24 cellular contexts compared by ENCODE assay signal in genomic region chr10:48266528-48266927, GRCh38. TPM values are rescaled to one million over a fixed set of nuclear protein-coding genes. Genes with fewer than 3 reads are reported as not detected.
A peak's percentile ranks its signal among the peaks of the same experiment; 100 is the strongest.
DNase-seq lines count a peak whose midpoint lies in the region; ATAC-seq, FAIRE-seq and TF ChIP-seq lines count a peak whose summit lies in the region.
"Had no signal": no experiment of that assay in that cellular context is flagged by ENCODE, and none has a peak within 500 bp of the region (broad histone marks: within the 10 kb centered on the region; RNA-seq: fewer than 3 reads in every experiment).

No MANE protein-coding gene starts in this region.

- peaks cover 0 to 8% of the 10 kb centered on the region in 2 donors for H3K27me3 Mint-ChIP-seq in CD4-positive, alpha-beta memory T cell

- peak; percentile 33 for FAIRE-seq in HTR-8/SVneo (lab: Jason Lieb, UNC)
- FAIRE-seq: GM19239, H54 had no signal

- no peaks in the 10 kb centered on the region for H3K4me1 Mint-ChIP-seq in CD4-positive, alpha-beta memory T cell
- H3K4me1 Mint-ChIP-seq: neural crest cell had no signal

- peaks cover 13% of the 10 kb centered on the region for H3K9me3 ChIP-seq in left ventricle myocardium inferior (replicated peaks)
- H3K9me3 ChIP-seq in CD4-positive, alpha-beta memory T cell (ENCODE audit: control insufficient read depth in 1 of 2, low read length in 2 of 2): no peaks in the 10 kb centered on the region
- H3K9me3 ChIP-seq: psoas muscle, thoracic aorta had no signal

- ATAC-seq in left cardiac atrium: peak in 1 of 2 donors; percentile 69
- peak; percentile 53 for ATAC-seq in GM18907 (IDR thresholded peaks at IDR 0.05; ENCODE audit: unreplicated experiment)
- ATAC-seq in stimulated activated naive CD8-positive, alpha-beta T cell treated with anti-CD3 and anti-CD28 coated beads, Interleukin-15, Interleukin-2, amounts not matched to agents 100 U/mL and 50 U/mL, for 24 hours: peak; percentile 91
- ATAC-seq in GM21390 (IDR thresholded peaks at IDR 0.05; ENCODE audit: unreplicated experiment): no peak
- ATAC-seq: CD8-positive, alpha-beta T cell; esophagus mucosa; left colon; PC-3; psoas muscle had no signal

- no peak overlapping the region for H3K4me3 ChIP-seq in left ventricle myocardium inferior
- H3K4me3 ChIP-seq in CD4-positive, alpha-beta memory T cell (ENCODE audit: low read length in 2 of 2): no peak overlapping the region
- H3K4me3 ChIP-seq: psoas muscle, thoracic aorta had no signal

- H3K4me3 Mint-ChIP-seq in CD4-positive, alpha-beta memory T cell: no peak overlapping the region
- H3K4me3 Mint-ChIP-seq: activated naive CD4-positive, alpha-beta T cell treated with anti-CD3 and anti-CD28 coated beads for 36 hours; CD8-positive, alpha-beta T cell; neural crest cell had no signal

- POLR2A ChIA-PET in CD4-positive, alpha-beta memory T cell (lab: Charles Lee; ENCODE audit: partially characterized antibody): no interaction called here

- CTCF ChIA-PET in CD4-positive, alpha-beta memory T cell (lab: Charles Lee; ENCODE audit: partially characterized antibody): no interaction called here

- H3K9me3 Mint-ChIP-seq in CD4-positive, alpha-beta memory T cell: peaks cover 0 to 4% (median 0%) of the 10 kb centered on the region in 8 donors
- H3K9me3 Mint-ChIP-seq: CD8-positive, alpha-beta T cell had no signal

- H3K27ac ChIP-seq in left ventricle myocardium inferior (replicated peaks): no peak overlapping the region
- H3K27ac ChIP-seq in CD4-positive, alpha-beta memory T cell (ENCODE audit: low read depth, low read length): no peak overlapping the region
- H3K27ac ChIP-seq: psoas muscle, thoracic aorta had no signal

- H3K36me3 Mint-ChIP-seq in CD4-positive, alpha-beta memory T cell: no peaks in the 10 kb centered on the region
- H3K36me3 Mint-ChIP-seq: CD8-positive, alpha-beta T cell had no signal

- TF ChIP-seq CTCF in left ventricle myocardium inferior (IDR thresholded peaks at IDR 0.05; ENCODE audit: borderline replicate concordance): no peak

- no peaks in the 10 kb centered on the region for H3K36me3 ChIP-seq in left ventricle myocardium inferior
- no peaks in the 10 kb centered on the region for H3K36me3 ChIP-seq in CD4-positive, alpha-beta memory T cell (ENCODE audit: insufficient read depth, low read length)
- H3K36me3 ChIP-seq: thoracic aorta had no signal

- H3K4me1 ChIP-seq in left ventricle myocardium inferior: no peaks in the 10 kb centered on the region
- H3K4me1 ChIP-seq in CD4-positive, alpha-beta memory T cell (ENCODE audit: insufficient read depth, low read length): no peaks in the 10 kb centered on the region
- H3K4me1 ChIP-seq: psoas muscle had no signal

- intact Hi-C loops in left cardiac atrium (cut with DNase I): no loop called here
- intact Hi-C loops in left ventricle myocardium inferior (cut with micrococcal nuclease): no loop called here
- intact Hi-C loops in CD4-positive, alpha-beta memory T cell (cut with micrococcal nuclease): no loop called here

- peak; percentile 39 for DNase-seq in left cardiac atrium
- DNase-seq in left ventricle myocardium inferior: no peak
- no peak for DNase-seq in HTR-8/SVneo (ENCODE audit: insufficient read length, low spot score)
- no peak for DNase-seq in stimulated activated naive CD8-positive, alpha-beta T cell treated with anti-CD3 and anti-CD28 coated beads, Interleukin-15, Interleukin-2, amounts not matched to agents 100 U/mL and 50 U/mL, for 24 hours
- DNase-seq in CD4-positive, alpha-beta memory T cell: no peak
- DNase-seq: activated naive CD4-positive, alpha-beta T cell treated with anti-CD3 and anti-CD28 coated beads for 36 hours; cerebellar nuclear complex; KBM-7; left colon; midbrain; NCI-H1930; NCI-H226; PC-3; psoas muscle had no signal

- H3K27me3 ChIP-seq in left ventricle myocardium inferior (ENCODE audit: low read depth): no peaks in the 10 kb centered on the region
- no peaks in the 10 kb centered on the region for H3K27me3 ChIP-seq in CD4-positive, alpha-beta memory T cell (ENCODE audit: insufficient read depth, low read length)

- H3K27ac Mint-ChIP-seq in CD4-positive, alpha-beta memory T cell: no peak overlapping the region
- H3K27ac Mint-ChIP-seq: activated naive CD4-positive, alpha-beta T cell treated with anti-CD3 and anti-CD28 coated beads for 36 hours; CD8-positive, alpha-beta T cell had no signal

RNA-seq across cellular contexts. Expression of gene FRMPD2, which starts 8.0 kb away (rescaled TPM):
- 1 to 10 TPM; 6.0 to 7.7 TPM for total RNA-seq in left cardiac atrium
- total RNA-seq in left ventricle myocardium inferior: 0.38 TPM
- total RNA-seq in CD4-positive, alpha-beta memory T cell: not detected
- not detected for polyA plus RNA-seq in CD4-positive, alpha-beta memory T cell
- total RNA-seq: activated naive CD4-positive, alpha-beta T cell treated with anti-CD3 and anti-CD28 coated beads for 36 hours; CD8-positive, alpha-beta T cell; esophagus mucosa; psoas muscle; skeletal muscle tissue; T-helper 1 cell treated with Interleukin-12 subunit alpha and Interleukin-12 subunit beta and Interleukin-4 antibody, amounts not matched to agents 30 ng/mL and 1 ng/mL, for 36 hours; thoracic aorta had no signal

RNA-seq across cellular contexts. Expression of gene MAPK8, which starts 39.9 kb away (rescaled TPM):
- 10 to 100 TPM; 28.1 to 29.5 TPM for total RNA-seq in left cardiac atrium
- 32.7 TPM for total RNA-seq in left ventricle myocardium inferior
- total RNA-seq in CD4-positive, alpha-beta memory T cell: 10 to 100 TPM; 47.6 to 49.9 TPM
- 10 to 100 TPM; 13.3 to 22.3 TPM for polyA plus RNA-seq in CD4-positive, alpha-beta memory T cell
